19 cellular contexts compared by ENCODE assay signal in the genomic region with DNA sequence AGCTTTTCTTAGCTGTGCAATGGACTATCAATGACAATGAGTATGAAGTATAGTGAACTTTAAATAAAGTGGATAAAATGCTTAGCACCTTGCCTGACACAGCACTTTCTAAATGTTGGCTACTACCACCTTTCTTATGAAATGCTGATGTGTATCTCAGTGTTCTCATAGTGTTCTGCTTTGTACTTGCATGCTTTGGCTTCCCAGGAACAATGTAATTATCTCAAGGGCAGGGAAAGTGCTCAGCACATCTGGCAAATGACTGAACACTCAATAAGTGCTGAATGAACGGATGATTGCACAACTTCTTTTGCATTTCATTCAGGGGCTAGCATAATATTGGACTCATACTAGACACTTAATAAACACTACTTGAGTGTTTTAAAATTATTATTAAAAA. TPM values are rescaled to one million over a fixed set of nuclear protein-coding genes. Genes with fewer than 3 reads are reported as not detected.
DNase-seq lines count a peak whose midpoint lies in the region; ATAC-seq and TF ChIP-seq lines count a peak whose summit lies in the region.
"Had no signal": no experiment of that assay in that cellular context is flagged by ENCODE, and none has a peak within 500 bp of the region (broad histone marks: within the 10 kb centered on the region; RNA-seq: fewer than 3 reads in every experiment).

No MANE protein-coding gene starts in this region.

- H3K36me3 ChIP-seq in GM23248 (ENCODE audit: low read depth) (no peaks in the 10 kb centered on the region), mammary epithelial cell (ENCODE audit: insufficient read depth, low read length) (no peaks in the 10 kb centered on the region), ascending aorta (no peaks in the 10 kb centered on the region)
- H3K36me3 ChIP-seq: BE2C, ovary had no signal

- no peaks in the 10 kb centered on the region for H3K9me3 Mint-ChIP-seq in activated CD4-positive, alpha-beta T cell treated with anti-CD3 and anti-CD28 coated beads, Interleukin-2, amount 10 ng/mL, durations not matched to agents 24 days and 14 days

- H3K9me3 ChIP-seq in GM23248 (ENCODE audit: low read depth) (no peaks in the 10 kb centered on the region), mammary epithelial cell (replicated peaks; ENCODE audit: insufficient read depth, low read length) (no peaks in the 10 kb centered on the region), ascending aorta (no peaks in the 10 kb centered on the region)
- H3K9me3 ChIP-seq: BE2C, ovary had no signal

- TF ChIP-seq CTCF in AG10803 (conservative IDR thresholded peaks at IDR 0.05; ENCODE audit: low read length) (no peak), mammary epithelial cell (conservative IDR thresholded peaks at IDR 0.05 in 1 of 2, IDR thresholded peaks at IDR 0.05 in 1 of 2; ENCODE audit: extremely low read depth in 1 of 2, insufficient read depth in 1 of 2, low read depth in 1 of 2, low read length in 2 of 2) (no peak), ascending aorta (IDR thresholded peaks at IDR 0.05) (no peak)

- H3K9ac ChIP-seq in GM23248, result no peak overlapping the region
- no peak overlapping the region for H3K9ac ChIP-seq in mammary epithelial cell (ENCODE audit: insufficient read depth, low read length)

- no peak for ATAC-seq in GM21528 (IDR thresholded peaks at IDR 0.05; ENCODE audit: low FRiP score, unreplicated experiment)
- ATAC-seq in GM18868 (IDR thresholded peaks at IDR 0.05; ENCODE audit: unreplicated experiment), result no peak

- peaks cover 1% of the 10 kb centered on the region for H3K27me3 Mint-ChIP-seq in activated CD4-positive, alpha-beta T cell treated with anti-CD3 and anti-CD28 coated beads, Interleukin-2, amount 10 ng/mL, durations not matched to agents 24 days and 14 days
- H3K27me3 Mint-ChIP-seq: activated CD4-positive, alpha-beta T cell treated with anti-CD3 and anti-CD28 coated beads, Interleukin-2, amount 10 ng/mL, durations not matched to agents 7 days and 5 days had no signal

- H3F3A ChIP-seq in GM23248 (ENCODE audit: insufficient read depth), result peaks cover 29% of the 10 kb centered on the region; the same call in 1 of the 2 replicates

- H3K4me2 ChIP-seq in GM23248 (ENCODE audit: unreplicated experiment), result no peak overlapping the region
- peak overlapping the region; percentile 46 for H3K4me2 ChIP-seq in mammary epithelial cell (ENCODE audit: insufficient read depth, low read depth, low read length)

- no peak overlapping the region for H3K4me3 Mint-ChIP-seq in activated CD4-positive, alpha-beta T cell treated with anti-CD3 and anti-CD28 coated beads, Interleukin-2, amount 10 ng/mL, durations not matched to agents 24 days and 14 days
- H3K4me3 Mint-ChIP-seq: activated CD4-positive, alpha-beta T cell treated with anti-CD3 and anti-CD28 coated beads, Interleukin-2, amount 10 ng/mL, durations not matched to agents 7 days and 5 days had no signal

- peaks cover 43% of the 10 kb centered on the region for H3K4me1 ChIP-seq in GM23248 (ENCODE audit: insufficient read depth)
- peaks cover 20% of the 10 kb centered on the region for H3K4me1 ChIP-seq in mammary epithelial cell (ENCODE audit: insufficient read depth, low read length)
- no peaks in the 10 kb centered on the region for H3K4me1 ChIP-seq in ascending aorta

- no peaks in the 10 kb centered on the region for H3K36me3 Mint-ChIP-seq in activated CD4-positive, alpha-beta T cell treated with anti-CD3 and anti-CD28 coated beads, Interleukin-2, amount 10 ng/mL, durations not matched to agents 24 days and 14 days (ENCODE audit: low read depth)

- peaks cover 3% of the 10 kb centered on the region for H3K4me1 Mint-ChIP-seq in activated CD4-positive, alpha-beta T cell treated with anti-CD3 and anti-CD28 coated beads, Interleukin-2, amount 10 ng/mL, durations not matched to agents 24 days and 14 days
- H3K4me1 Mint-ChIP-seq: activated CD4-positive, alpha-beta T cell treated with anti-CD3 and anti-CD28 coated beads, Interleukin-2, amount 10 ng/mL, durations not matched to agents 7 days and 5 days had no signal

- H3K9me2 ChIP-seq in GM23248 (ENCODE audit: insufficient read depth), result no peaks in the 10 kb centered on the region

- intact Hi-C loops in mammary epithelial cell (cut with micrococcal nuclease), result no loop called here
- intact Hi-C loops in activated CD4-positive, alpha-beta T cell treated with anti-CD3 and anti-CD28 coated beads, Interleukin-2, amount 10 ng/mL, durations not matched to agents 24 days and 14 days (cut with micrococcal nuclease), result no loop called here
- intact Hi-C loops in ascending aorta (cut with DNase I), result no loop called here

- in situ Hi-C loops in GM23248 (cut with MboI), result no loop called here
- in situ Hi-C loops in mammary epithelial cell (cut with MboI; ENCODE audit: low sequenced_read_pairs in 2 of 2), result no loop called here

- CTCF ChIA-PET in mammary epithelial cell (lab: Charles Lee; ENCODE audit: low non-redundant PET), result no interaction called here

- no peaks in the 10 kb centered on the region for H4K20me1 ChIP-seq in GM23248 (ENCODE audit: insufficient read depth)
- no peaks in the 10 kb centered on the region for H4K20me1 ChIP-seq in mammary epithelial cell (ENCODE audit: insufficient read depth, low read length)

- no peak overlapping the region for H3K4me3 ChIP-seq in AG10803 (ENCODE audit: low read length)
- H3K4me3 ChIP-seq in GM23248, result no peak overlapping the region
- H3K4me3 ChIP-seq in mammary epithelial cell (replicated peaks in 1 of 3; ENCODE audit: insufficient read depth in 1 of 3, low read depth in 2 of 3, low read length in 3 of 3), result no peak overlapping the region
- no peak overlapping the region for H3K4me3 ChIP-seq in ascending aorta
- H3K4me3 ChIP-seq: coronary artery, lung, ovary had no signal

- dilution Hi-C loops in mammary epithelial cell (cut with HindIII; ENCODE audit: low sequenced_read_pairs), result no loop called here

- no peak overlapping the region for H3K27ac Mint-ChIP-seq in activated CD4-positive, alpha-beta T cell treated with anti-CD3 and anti-CD28 coated beads, Interleukin-2, amount 10 ng/mL, durations not matched to agents 24 days and 14 days
- H3K27ac Mint-ChIP-seq: activated CD4-positive, alpha-beta T cell treated with anti-CD3 and anti-CD28 coated beads, Interleukin-2, amount 10 ng/mL, durations not matched to agents 7 days and 5 days had no signal

- H3K27me3 ChIP-seq in GM23248 (replicated peaks; ENCODE audit: insufficient read depth) (no peaks in the 10 kb centered on the region), mammary epithelial cell (ENCODE audit: insufficient read depth, low read length) (no peaks in the 10 kb centered on the region), ascending aorta (no peaks in the 10 kb centered on the region)
- H3K27me3 ChIP-seq: BE2C, ovary had no signal

- H2AFZ ChIP-seq in GM23248, result no peak overlapping the region
- peak overlapping the region; percentile 30 for H2AFZ ChIP-seq in mammary epithelial cell (ENCODE audit: low read depth, low read length)

- H3K79me2 ChIP-seq in GM23248 (ENCODE audit: insufficient read depth) (no peaks in the 10 kb centered on the region), mammary epithelial cell (ENCODE audit: insufficient read depth, low read length) (no peaks in the 10 kb centered on the region)

- H3K27ac ChIP-seq in GM23248 (no peak overlapping the region), mammary epithelial cell (ENCODE audit: insufficient read depth, low read depth, low read length) (peak overlapping the region; percentile 6), ascending aorta (no peak overlapping the region)
- H3K27ac ChIP-seq: coronary artery, ovary had no signal

- WGBS in GM23248 (ENCODE audit: low coverage in 1 of 2, low lambda C conversion rate in 2 of 2, missing lambda C conversion rate in 2 of 2), 2 experiments, result 0% methylated on average over 1 of the region's 1 CpG
- WGBS in mammary epithelial cell (ENCODE audit: low coverage, missing lambda C conversion rate), result 0% methylated on average over 1 of the region's 1 CpG

- DNase-seq in AG10803 (ENCODE audit: low read depth) (peak; percentile 94), GM23248 (peak; percentile 75), mammary epithelial cell (peak; percentile 73), iris pigment epithelial cell (ENCODE audit: low read depth) (peak; percentile 83), ascending aorta (ENCODE audit: low spot score in 2 of 2) (no peak)
- no peak for DNase-seq in activated CD4-positive, alpha-beta T cell treated with anti-CD3 and anti-CD28 coated beads, Interleukin-2, amount 10 ng/mL, durations not matched to agents 24 days and 14 days
- DNase-seq: activated CD4-positive, alpha-beta T cell treated with anti-CD3 and anti-CD28 coated beads, Interleukin-2, amount 10 ng/mL, durations not matched to agents 7 days and 5 days; activated CD8-positive, alpha-beta memory T cell treated with anti-CD3 and anti-CD28 coated beads, Interleukin-2, amount 50 U/mL, for 48 hours; anterior cingulate cortex; BE2C; Karpas-422; NCI-H2171 treated with DMSO at 0.1 percent for 48 hours; ovary; RPMI8226; stimulated activated CD4-positive, alpha-beta T cell treated with anti-CD3 and anti-CD28 coated beads, Interleukin-4, amount 100 ng/mL, for 1 hour had no signal

- no TSS peak for BruUV-seq in mammary epithelial cell (replicated peaks; lab: Mats Ljungman, UMichigan)

RNA-seq across cellular contexts. Expression of gene NOX3, which starts 28.2 kb away (rescaled TPM):
- total RNA-seq in GM23248 (2014; rRNA removed; shearing (Covaris generic)), result not detected in 2 replicates
- polyA plus RNA-seq in GM23248 (2016; fragmentation: Nextera tagmentation; extraction: Ambion mirVana) (not detected in 2 replicates), mammary epithelial cell (not detected)
- total RNA-seq in mammary epithelial cell (not detected), ascending aorta (not detected)
- polyA minus RNA-seq in mammary epithelial cell, result not detected
- total RNA-seq in activated CD4-positive, alpha-beta T cell treated with anti-CD3 and anti-CD28 coated beads, Interleukin-2, amount 10 ng/mL, durations not matched to agents 24 days and 14 days, result not detected in 2 replicates
- total RNA-seq: activated CD4-positive, alpha-beta T cell treated with anti-CD3 and anti-CD28 coated beads, Interleukin-2, amount 10 ng/mL, durations not matched to agents 7 days and 5 days; lung; ovary had no signal
- polyA plus RNA-seq: lung, ovary had no signal

Comparison
In these comparisons a context has a peak if more than half of its experiments do, and no peak if none do; other contexts are left out.
1. DNase-seq: peak in AG10803 (single experiment), GM23248 (single experiment), mammary epithelial cell (single experiment) and iris pigment epithelial cell (single experiment); none in activated CD4-positive, alpha-beta T cell treated with anti-CD3 and anti-CD28 coated beads, Interleukin-2, amount 10 ng/mL, durations not matched to agents 24 days and 14 days (single experiment) and ascending aorta (0 of 2).